30 cellular contexts compared by ENCODE assay signal in the genomic region with DNA sequence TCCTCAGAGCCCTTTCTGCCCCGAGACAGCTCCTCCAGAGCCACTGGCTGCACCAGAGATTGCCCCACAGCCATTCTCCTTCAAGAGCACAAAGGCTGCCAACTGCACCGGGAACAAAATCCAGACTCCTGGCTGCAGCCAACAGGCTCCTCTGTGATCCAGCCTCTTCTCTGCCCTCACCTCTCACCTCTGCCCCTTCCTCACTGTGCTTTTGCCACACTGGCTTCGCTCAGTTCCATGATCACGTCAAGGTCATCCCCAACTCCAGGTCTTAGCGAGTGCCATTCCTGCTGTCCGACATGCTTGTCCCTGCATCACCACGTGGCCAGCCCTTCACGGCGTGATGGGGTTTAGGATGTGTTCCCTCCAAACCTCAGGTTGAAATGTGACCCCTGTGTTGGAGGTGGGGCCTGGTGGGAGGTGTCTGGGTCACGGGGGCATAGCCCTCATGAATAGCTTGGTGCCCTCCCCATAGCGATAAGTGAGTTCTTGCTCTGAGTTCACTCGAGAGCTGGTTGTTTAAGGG.
"Had no signal": no experiment of that assay in that cellular context is flagged by ENCODE, and none has a peak within 500 bp of the region (broad histone marks: within the 10 kb centered on the region; RNA-seq: fewer than 3 reads in every experiment).

No MANE protein-coding gene starts in this region.

- H3K27ac ChIP-seq: brain microvascular endothelial cell, esophagus muscularis mucosa, foreskin keratinocyte, gastrocnemius medialis had no signal

- H3K27me3 ChIP-seq: brain microvascular endothelial cell, foreskin keratinocyte had no signal

- H3K4me1 ChIP-seq: foreskin keratinocyte had no signal

- ATAC-seq: activated T-cell treated with anti-CD3 and anti-CD28 coated beads, Interleukin-2, amount 50 U/mL, for 72 hours; effector memory CD8-positive, alpha-beta T cell; foreskin keratinocyte; gastrocnemius medialis had no signal

- H3K4me3 Mint-ChIP-seq: activated CD4-positive, alpha-beta memory T cell treated with anti-CD3 and anti-CD28 coated beads, Interleukin-2, amount 10 ng/mL, durations not matched to agents 7 days and 5 days; activated CD4-positive, alpha-beta T cell treated with anti-CD3 and anti-CD28 coated beads, Interleukin-2, amount 10 ng/mL, durations not matched to agents 7 days and 5 days; activated naive CD8-positive, alpha-beta T cell; activated T-cell treated with anti-CD3 and anti-CD28 coated beads, Interleukin-2, amount 50 U/mL, for 24 hours; activated T-cell treated with anti-CD3 and anti-CD28 coated beads, Interleukin-2, amount 50 U/mL, for 72 hours; central memory CD8-positive, alpha-beta T cell; effector memory CD8-positive, alpha-beta T cell had no signal

- H3K9me3 ChIP-seq: esophagus muscularis mucosa, gastrocnemius medialis had no signal

- H3K4me1 Mint-ChIP-seq: activated CD4-positive, alpha-beta memory T cell treated with anti-CD3 and anti-CD28 coated beads, Interleukin-2, amount 10 ng/mL, durations not matched to agents 7 days and 5 days; activated CD4-positive, alpha-beta T cell treated with anti-CD3 and anti-CD28 coated beads, Interleukin-2, amount 10 ng/mL, durations not matched to agents 7 days and 5 days; central memory CD8-positive, alpha-beta T cell had no signal

- FAIRE-seq: astrocyte, bronchial epithelial cell, colon had no signal

- H3K4me3 ChIP-seq: esophagus muscularis mucosa, gastrocnemius medialis had no signal

- H3K27ac Mint-ChIP-seq: activated CD4-positive, alpha-beta memory T cell treated with anti-CD3 and anti-CD28 coated beads, Interleukin-2, amount 10 ng/mL, durations not matched to agents 7 days and 5 days; activated CD4-positive, alpha-beta T cell treated with anti-CD3 and anti-CD28 coated beads, Interleukin-2, amount 10 ng/mL, durations not matched to agents 7 days and 5 days; activated naive CD8-positive, alpha-beta T cell; activated T-cell treated with anti-CD3 and anti-CD28 coated beads, Interleukin-2, amount 50 U/mL, for 24 hours; activated T-cell treated with anti-CD3 and anti-CD28 coated beads, Interleukin-2, amount 50 U/mL, for 72 hours; effector memory CD8-positive, alpha-beta T cell had no signal

- H3K36me3 Mint-ChIP-seq: activated naive CD8-positive, alpha-beta T cell had no signal

- H3K9me3 Mint-ChIP-seq: activated CD4-positive, alpha-beta T cell treated with anti-CD3 and anti-CD28 coated beads, Interleukin-2, amount 10 ng/mL, durations not matched to agents 7 days and 5 days; activated T-cell treated with anti-CD3 and anti-CD28 coated beads, Interleukin-2, amount 50 U/mL, for 24 hours; activated T-cell treated with anti-CD3 and anti-CD28 coated beads, Interleukin-2, amount 50 U/mL, for 72 hours; central memory CD8-positive, alpha-beta T cell had no signal

- DNase-seq: activated CD4-positive, alpha-beta memory T cell treated with anti-CD3 and anti-CD28 coated beads, Interleukin-2, amount 10 ng/mL, durations not matched to agents 7 days and 5 days; activated CD4-positive, alpha-beta T cell treated with anti-CD3 and anti-CD28 coated beads for 1 hour; activated CD4-positive, alpha-beta T cell treated with anti-CD3 and anti-CD28 coated beads for 4 hours; activated CD4-positive, alpha-beta T cell treated with anti-CD3 and anti-CD28 coated beads, Interleukin-2, amount 10 ng/mL, durations not matched to agents 7 days and 5 days; activated CD4-positive, alpha-beta T cell treated with anti-CD3 and anti-CD28 coated beads, Interleukin-2, amount 50 U/mL, for 4 hours; activated CD8-positive, alpha-beta memory T cell treated with anti-CD3 and anti-CD28 coated beads, Interleukin-2, amount 50 U/mL, for 48 hours; activated gamma-delta T cell; activated naive CD4-positive, alpha-beta T cell; activated naive CD4-positive, alpha-beta T cell treated with anti-CD3 and anti-CD28 coated beads, Interleukin-2, amount 50 U/mL, for 16 hours; activated T-cell treated with anti-CD3 and anti-CD28 coated beads for 4 hours; activated T-cell treated with anti-CD3 and anti-CD28 coated beads, Interleukin-2, amount 50 U/mL, for 24 hours; activated T-cell treated with anti-CD3 and anti-CD28 coated beads, Interleukin-2, amount 50 U/mL, for 72 hours; amniotic stem cell; anterior cingulate cortex; brain microvascular endothelial cell; cortex of kidney; dermis blood vessel endothelial cell; effector CD4-positive, alpha-beta T cell; effector memory CD8-positive, alpha-beta T cell; erythroblast; foreskin keratinocyte; gastrocnemius medialis; glutamatergic neuron; T-helper 2 cell had no signal

- H3K36me3 ChIP-seq: brain microvascular endothelial cell, esophagus muscularis mucosa, gastrocnemius medialis had no signal

- H3K27me3 Mint-ChIP-seq: activated CD4-positive, alpha-beta memory T cell treated with anti-CD3 and anti-CD28 coated beads, Interleukin-2, amount 10 ng/mL, durations not matched to agents 7 days and 5 days; activated CD4-positive, alpha-beta T cell treated with anti-CD3 and anti-CD28 coated beads, Interleukin-2, amount 10 ng/mL, durations not matched to agents 7 days and 5 days had no signal
